ENCODE assay signal across 19 cellular contexts in genomic region chr1:91672601-91673161, GRCh38.
DNase-seq lines count a peak whose midpoint lies in the region; ATAC-seq and TF ChIP-seq lines count a peak whose summit lies in the region.
"Had no signal": no experiment of that assay in that cellular context is flagged by ENCODE, and none has a peak within 500 bp of the region (broad histone marks: within the 10 kb centered on the region; RNA-seq: fewer than 3 reads in every experiment).

No MANE protein-coding gene starts in this region.

- CTCF ChIA-PET in AG04450 (lab: Charles Lee), result no interaction called here

- peak; percentile 68 for ATAC-seq in activated naive CD8-positive, alpha-beta T cell treated with anti-CD3 and anti-CD28 coated beads, Interleukin-2, amount 50 U/mL, for 24 hours
- ATAC-seq in upper lobe of right lung (no peak), GM21529 (IDR thresholded peaks at IDR 0.05; ENCODE audit: unreplicated experiment) (no peak)
- ATAC-seq: naive thymus-derived CD8-positive, alpha-beta T cell had no signal

- peaks cover 0 to 18% (median 14%) of the 10 kb centered on the region in 10 experiments; a peak in 14 of 20 replicates for H3K4me1 ChIP-seq in BLaER1 treated with 17β-estradiol and CSF1 and Interleukin-3, amounts not matched to agents 10 nM and 100 nM
- H3K4me1 ChIP-seq in upper lobe of right lung, result no peaks in the 10 kb centered on the region

- peak overlapping the region in 9 of 11 experiments; percentile 0 to 45 (median 26); a peak in 15 of 22 replicates for H3K4me2 ChIP-seq in BLaER1 treated with 17β-estradiol and CSF1 and Interleukin-3, amounts not matched to agents 10 nM and 100 nM
- H3K4me2 ChIP-seq: SK-N-SH had no signal

- TF ChIP-seq CTCF in AG04450 (IDR thresholded peaks at IDR 0.05; ENCODE audit: low read depth, low read length) (no peak), upper lobe of right lung (IDR thresholded peaks at IDR 0.05) (no peak)

- H3K27ac ChIP-seq in AG04450 (ENCODE audit: low read depth, low read length), result peak overlapping the region; percentile 21
- no peak overlapping the region for H3K27ac ChIP-seq in BLaER1 treated with 17β-estradiol and CSF1 and Interleukin-3, amounts not matched to agents 10 nM and 100 nM
- H3K27ac ChIP-seq in upper lobe of right lung, result no peak overlapping the region

- peaks cover 2% of the 10 kb centered on the region for H3K27me3 Mint-ChIP-seq in activated naive CD8-positive, alpha-beta T cell treated with anti-CD3 and anti-CD28 coated beads, Interleukin-2, amount 50 U/mL, for 24 hours
- H3K27me3 Mint-ChIP-seq: naive thymus-derived CD8-positive, alpha-beta T cell had no signal

- H3K9me3 ChIP-seq in AG04450 (ENCODE audit: control insufficient read depth, insufficient read depth, low read length) (peaks cover 3% of the 10 kb centered on the region; the same call in 1 of the 2 replicates), upper lobe of right lung (no peaks in the 10 kb centered on the region)
- peaks cover 0 to 13% (median 8%) of the 10 kb centered on the region in 11 experiments; a peak in 13 of 22 replicates for H3K9me3 ChIP-seq in BLaER1 treated with 17β-estradiol and CSF1 and Interleukin-3, amounts not matched to agents 10 nM and 100 nM (replicated peaks in 1 of 11)
- H3K9me3 ChIP-seq: SK-N-SH had no signal

- no peak overlapping the region for H3K4me3 Mint-ChIP-seq in activated naive CD8-positive, alpha-beta T cell treated with anti-CD3 and anti-CD28 coated beads, Interleukin-2, amount 50 U/mL, for 24 hours
- H3K4me3 Mint-ChIP-seq: naive thymus-derived CD8-positive, alpha-beta T cell had no signal

- H3K36me3 Mint-ChIP-seq in activated naive CD8-positive, alpha-beta T cell treated with anti-CD3 and anti-CD28 coated beads, Interleukin-2, amount 50 U/mL, for 24 hours (ENCODE audit: low read depth), result no peaks in the 10 kb centered on the region
- H3K36me3 Mint-ChIP-seq: naive thymus-derived CD8-positive, alpha-beta T cell had no signal

- H3K4me3 ChIP-seq in AG04450 (ENCODE audit: low read depth, low read length) (no peak overlapping the region), upper lobe of right lung (no peak overlapping the region)
- no peak overlapping the region for H3K4me3 ChIP-seq in BLaER1 treated with 17β-estradiol and CSF1 and Interleukin-3, amounts not matched to agents 10 nM and 100 nM

- H4K20me1 ChIP-seq in BLaER1 treated with 17β-estradiol and CSF1 and Interleukin-3, amounts not matched to agents 10 nM and 100 nM, result no peaks in the 10 kb centered on the region

- H3K27me3 ChIP-seq in AG04450 (ENCODE audit: control insufficient read depth, insufficient read depth, low read length) (no peaks in the 10 kb centered on the region), upper lobe of right lung (no peaks in the 10 kb centered on the region)
- H3K27me3 ChIP-seq in BLaER1 treated with 17β-estradiol and CSF1 and Interleukin-3, amounts not matched to agents 10 nM and 100 nM, result no peaks in the 10 kb centered on the region

- no peaks in the 10 kb centered on the region for H3K36me3 ChIP-seq in BLaER1 treated with 17β-estradiol and CSF1 and Interleukin-3, amounts not matched to agents 10 nM and 100 nM
- H3K36me3 ChIP-seq in upper lobe of right lung, result no peaks in the 10 kb centered on the region

- H3K27ac Mint-ChIP-seq in activated naive CD8-positive, alpha-beta T cell treated with anti-CD3 and anti-CD28 coated beads, Interleukin-2, amount 50 U/mL, for 24 hours, result peak overlapping the region; percentile 77
- H3K27ac Mint-ChIP-seq: progenitor cell of endocrine pancreas had no signal

- no peaks in the 10 kb centered on the region for H3K9me3 Mint-ChIP-seq in activated naive CD8-positive, alpha-beta T cell treated with anti-CD3 and anti-CD28 coated beads, Interleukin-2, amount 50 U/mL, for 24 hours
- H3K9me3 Mint-ChIP-seq: naive thymus-derived CD8-positive, alpha-beta T cell had no signal

- peaks cover 29% of the 10 kb centered on the region for H3K4me1 Mint-ChIP-seq in activated naive CD8-positive, alpha-beta T cell treated with anti-CD3 and anti-CD28 coated beads, Interleukin-2, amount 50 U/mL, for 24 hours
- H3K4me1 Mint-ChIP-seq: naive thymus-derived CD8-positive, alpha-beta T cell had no signal

- DNase-seq in AG04450 (ENCODE audit: low read depth, low spot score) (no peak), upper lobe of right lung (no peak), NCI-H526 treated with DMSO at 0.1 percent for 48 hours (lab: John Stamatoyannopoulos, UW) (no peak)
- DNase-seq in activated naive CD8-positive, alpha-beta T cell treated with anti-CD3 and anti-CD28 coated beads, Interleukin-2, amount 50 U/mL, for 24 hours, result no peak
- DNase-seq in stimulated activated CD4-positive, alpha-beta T cell treated with anti-CD3 and anti-CD28 coated beads, Interleukin-15, amount 100 ng/mL, for 24 hours, result peak; percentile 47
- DNase-seq: activated gamma-delta T cell; GOT3; kidney; mesenchymal stem cell; MM.1S; naive thymus-derived CD8-positive, alpha-beta T cell; NCI-H1694 treated with DMSO at 0.1 percent for 48 hours; NCI-H345; NK-92 treated with Interleukin-12 subunit alpha and Interleukin-12 subunit beta, amount 100 ng/mL, for 24 hours; SK-N-SH; small intestine had no signal

- H3K9ac ChIP-seq in BLaER1 treated with 17β-estradiol and CSF1 and Interleukin-3, amounts not matched to agents 10 nM and 100 nM, result no peak overlapping the region
- H3K9ac ChIP-seq: SK-N-SH had no signal

- POLR2A ChIA-PET in AG04450 (lab: Yijun Ruan, JAX), result no interaction called here

- intact Hi-C loops in upper lobe of right lung (cut with DNase I), result no loop called here
